17 cellular contexts compared by ENCODE assay signal in genomic region chr14:105978618-105979295, GRCh38.
DNase-seq lines count a peak whose midpoint lies in the region; ATAC-seq lines count a peak whose summit lies in the region.
"Had no signal": no experiment of that assay in that cellular context is flagged by ENCODE, and none has a peak within 500 bp of the region (broad histone marks: within the 10 kb centered on the region; RNA-seq: fewer than 3 reads in every experiment).

No MANE protein-coding gene starts in this region.

- no peaks in the 10 kb centered on the region for H3K36me3 Mint-ChIP-seq in activated CD4-positive, alpha-beta T cell treated with anti-CD3 and anti-CD28 coated beads, Interleukin-2, amount 10 ng/mL, durations not matched to agents 24 days and 14 days (ENCODE audit: low read depth)
- H3K36me3 Mint-ChIP-seq in activated CD4-positive, alpha-beta T cell treated with anti-CD3 and anti-CD28 coated beads for 36 hours (ENCODE audit: low read depth): no peaks in the 10 kb centered on the region
- no peaks in the 10 kb centered on the region for H3K36me3 Mint-ChIP-seq in activated naive CD4-positive, alpha-beta T cell treated with anti-CD3 and anti-CD28 coated beads, Interleukin-2, amount 50 U/mL, for 24 hours
- peaks cover 0 to 13% of the 10 kb centered on the region in 2 donors for H3K36me3 Mint-ChIP-seq in activated naive CD4-positive, alpha-beta T cell treated with anti-CD3 and anti-CD28 coated beads, Interleukin-2, amount 50 U/mL, for 72 hours
- H3K36me3 Mint-ChIP-seq: CD14-positive monocyte; CD8-positive, alpha-beta memory T cell had no signal

- H3K4me1 Mint-ChIP-seq in activated CD4-positive, alpha-beta T cell treated with anti-CD3 and anti-CD28 coated beads, Interleukin-2, amount 10 ng/mL, durations not matched to agents 24 days and 14 days: peaks cover 23% of the 10 kb centered on the region
- peaks cover 31% of the 10 kb centered on the region for H3K4me1 Mint-ChIP-seq in activated CD4-positive, alpha-beta T cell treated with anti-CD3 and anti-CD28 coated beads for 36 hours
- H3K4me1 Mint-ChIP-seq in activated naive CD4-positive, alpha-beta T cell treated with anti-CD3 and anti-CD28 coated beads, Interleukin-2, amount 50 U/mL, for 24 hours: peaks cover 39% of the 10 kb centered on the region

- ATAC-seq in activated CD4-positive, alpha-beta T cell treated with anti-CD3 and anti-CD28 coated beads for 36 hours: no peak
- no peak for ATAC-seq in activated naive CD4-positive, alpha-beta T cell treated with anti-CD3 and anti-CD28 coated beads, Interleukin-2, amount 50 U/mL, for 72 hours
- ATAC-seq in HG02970 (IDR thresholded peaks at IDR 0.05; ENCODE audit: low FRiP score, unreplicated experiment): no peak
- ATAC-seq: A549 had no signal

- POLR2A ChIA-PET in activated CD4-positive, alpha-beta T cell treated with anti-CD3 and anti-CD28 coated beads for 36 hours (lab: Charles Lee): no interaction called here

- CTCF ChIA-PET in activated CD4-positive, alpha-beta T cell treated with anti-CD3 and anti-CD28 coated beads for 36 hours (lab: Charles Lee): interaction anchor here (0.9 kb wide), 1 partner anchor 17 kb away, joined by 3 read pairs; no protein-coding TSS in a partner anchor

- no peak overlapping the region for H3K27ac Mint-ChIP-seq in activated CD4-positive, alpha-beta T cell treated with anti-CD3 and anti-CD28 coated beads, Interleukin-2, amount 10 ng/mL, durations not matched to agents 24 days and 14 days
- no peak overlapping the region for H3K27ac Mint-ChIP-seq in activated CD4-positive, alpha-beta T cell treated with anti-CD3 and anti-CD28 coated beads for 36 hours
- H3K27ac Mint-ChIP-seq in activated naive CD4-positive, alpha-beta T cell treated with anti-CD3 and anti-CD28 coated beads, Interleukin-2, amount 50 U/mL, for 24 hours: peak overlapping the region; percentile 18
- H3K27ac Mint-ChIP-seq in activated naive CD4-positive, alpha-beta T cell treated with anti-CD3 and anti-CD28 coated beads, Interleukin-2, amount 50 U/mL, for 72 hours: no peak overlapping the region
- H3K27ac Mint-ChIP-seq: CD4-positive, alpha-beta T cell; CD8-positive, alpha-beta memory T cell had no signal

- peak; percentile 46 for DNase-seq in activated CD4-positive, alpha-beta T cell treated with anti-CD3 and anti-CD28 coated beads, Interleukin-2, amount 10 ng/mL, durations not matched to agents 24 days and 14 days
- DNase-seq in activated CD4-positive, alpha-beta T cell treated with anti-CD3 and anti-CD28 coated beads for 36 hours: no peak
- no peak for DNase-seq in activated naive CD4-positive, alpha-beta T cell treated with anti-CD3 and anti-CD28 coated beads, Interleukin-2, amount 50 U/mL, for 72 hours (ENCODE audit: low spot score in 2 of 2)
- peak; percentile 66 for DNase-seq in NCI-H69 (lab: John Stamatoyannopoulos, UW)
- DNase-seq in activated effector memory CD4-positive, alpha-beta T cell treated with Interleukin-2 at 50 U/mL for 16 hours: no peak
- DNase-seq: 8988T; ACHN; AML-193; BE2C; CD4-positive, alpha-beta T cell; CD8-positive, alpha-beta memory T cell; DND-41; GOT3 had no signal

- H3K27me3 Mint-ChIP-seq in activated CD4-positive, alpha-beta T cell treated with anti-CD3 and anti-CD28 coated beads, Interleukin-2, amount 10 ng/mL, durations not matched to agents 24 days and 14 days: peaks cover 5% of the 10 kb centered on the region
- H3K27me3 Mint-ChIP-seq in activated CD4-positive, alpha-beta T cell treated with anti-CD3 and anti-CD28 coated beads for 36 hours: no peaks in the 10 kb centered on the region
- H3K27me3 Mint-ChIP-seq in activated naive CD4-positive, alpha-beta T cell treated with anti-CD3 and anti-CD28 coated beads, Interleukin-2, amount 50 U/mL, for 24 hours: no peaks in the 10 kb centered on the region

- intact Hi-C loops in activated CD4-positive, alpha-beta T cell treated with anti-CD3 and anti-CD28 coated beads, Interleukin-2, amount 10 ng/mL, durations not matched to agents 24 days and 14 days (cut with micrococcal nuclease): no loop called here
- intact Hi-C loops in activated CD4-positive, alpha-beta T cell treated with anti-CD3 and anti-CD28 coated beads for 36 hours (cut with DNase I, micrococcal nuclease): no loop called here

- no peaks in the 10 kb centered on the region for H3K9me3 Mint-ChIP-seq in activated CD4-positive, alpha-beta T cell treated with anti-CD3 and anti-CD28 coated beads, Interleukin-2, amount 10 ng/mL, durations not matched to agents 24 days and 14 days
- H3K9me3 Mint-ChIP-seq in activated CD4-positive, alpha-beta T cell treated with anti-CD3 and anti-CD28 coated beads for 36 hours (ENCODE audit: low read depth): no peaks in the 10 kb centered on the region
- H3K9me3 Mint-ChIP-seq in activated naive CD4-positive, alpha-beta T cell treated with anti-CD3 and anti-CD28 coated beads, Interleukin-2, amount 50 U/mL, for 24 hours: no peaks in the 10 kb centered on the region
- peaks cover 0 to 18% of the 10 kb centered on the region in 2 donors for H3K9me3 Mint-ChIP-seq in activated naive CD4-positive, alpha-beta T cell treated with anti-CD3 and anti-CD28 coated beads, Interleukin-2, amount 50 U/mL, for 72 hours
- H3K9me3 Mint-ChIP-seq: CD4-positive, alpha-beta T cell; CD8-positive, alpha-beta memory T cell had no signal

- no peak overlapping the region for H3K4me3 Mint-ChIP-seq in activated CD4-positive, alpha-beta T cell treated with anti-CD3 and anti-CD28 coated beads, Interleukin-2, amount 10 ng/mL, durations not matched to agents 24 days and 14 days
- H3K4me3 Mint-ChIP-seq in activated CD4-positive, alpha-beta T cell treated with anti-CD3 and anti-CD28 coated beads for 36 hours: no peak overlapping the region
- no peak overlapping the region for H3K4me3 Mint-ChIP-seq in activated naive CD4-positive, alpha-beta T cell treated with anti-CD3 and anti-CD28 coated beads, Interleukin-2, amount 50 U/mL, for 24 hours
- H3K4me3 Mint-ChIP-seq: CD14-positive monocyte; CD4-positive, alpha-beta T cell; CD8-positive, alpha-beta memory T cell had no signal

Comparison
In these comparisons a context has a peak if more than half of its experiments do, and no peak if none do; other contexts are left out.
1. DNase-seq: peak in activated CD4-positive, alpha-beta T cell treated with anti-CD3 and anti-CD28 coated beads, Interleukin-2, amount 10 ng/mL, durations not matched to agents 24 days and 14 days (single experiment) and NCI-H69 (single experiment); none in activated CD4-positive, alpha-beta T cell treated with anti-CD3 and anti-CD28 coated beads for 36 hours (single experiment), activated naive CD4-positive, alpha-beta T cell treated with anti-CD3 and anti-CD28 coated beads, Interleukin-2, amount 50 U/mL, for 72 hours (0 of 2) and activated effector memory CD4-positive, alpha-beta T cell treated with Interleukin-2 at 50 U/mL for 16 hours (single experiment).